Comparison of ENCODE assay signal across 22 cellular contexts in genomic region chr16:2122429-2122828, GRCh38. TPM values are rescaled to one million over a fixed set of nuclear protein-coding genes. Genes with fewer than 3 reads are reported as not detected.
DNase-seq lines count a peak whose midpoint lies in the region; ATAC-seq and TF ChIP-seq lines count a peak whose summit lies in the region.
"Had no signal": no experiment of that assay in that cellular context is flagged by ENCODE, and none has a peak within 500 bp of the region (broad histone marks: within the 10 kb centered on the region; RNA-seq: fewer than 3 reads in every experiment).

No MANE protein-coding gene starts in this region.

- intact Hi-C loops in heart left ventricle (cut with DNase I) (no loop called here), Right ventricle myocardium inferior (cut with DNase I) (loop anchor here (5.0 kb wide), 1 partner anchor 75 kb away; the partner anchor contains the start of genes NTHL1 and TSC2), ovary (cut with DNase I) (no loop called here)

- WGBS in heart left ventricle, 4 donors = 58 to 76% (median 71%) methylated on average over 11 to 17 of the region's 17 CpGs
- WGBS in esophagus, 2 donors = 61 to 71% methylated on average over 17 of the region's 17 CpGs
- WGBS in ovary, 3 donors = 78 to 93% (median 84%) methylated on average over 14 to 17 of the region's 17 CpGs
- WGBS in upper lobe of left lung, 2 donors = 96 to 100% methylated on average over 3 to 11 of the region's 17 CpGs

- TF ChIP-seq EP300 in ovary (IDR thresholded peaks at IDR 0.05) (no peak), upper lobe of left lung (IDR thresholded peaks at IDR 0.05) (no peak)

- H3K27ac Mint-ChIP-seq in stimulated activated naive CD8-positive, alpha-beta T cell treated with anti-CD3 and anti-CD28 coated beads, Interleukin-15, amount 100 ng/mL, for 72 hours = peak overlapping the region in 1 of 2 donors; percentile 82
- H3K27ac Mint-ChIP-seq in GM23338 = no peak overlapping the region
- H3K27ac Mint-ChIP-seq: activated CD4-positive, alpha-beta memory T cell treated with anti-CD3 and anti-CD28 coated beads for 36 hours; activated naive CD4-positive, alpha-beta T cell treated with anti-CD3 and anti-CD28 coated beads for 36 hours; activated T-cell treated with anti-CD3 and anti-CD28 coated beads, Interleukin-2, amount 50 U/mL, for 24 hours; effector memory CD8-positive, alpha-beta T cell; mesothelial cell of epicardium had no signal

- H3K27me3 ChIP-seq in heart left ventricle (no peaks in the 10 kb centered on the region), esophagus (ENCODE audit: control insufficient read depth in 1 of 2, insufficient read depth in 2 of 2, low read length in 2 of 2) (no peaks in the 10 kb centered on the region), ovary (no peaks in the 10 kb centered on the region), upper lobe of left lung (no peaks in the 10 kb centered on the region), GM23338 (ENCODE audit: insufficient read depth) (no peaks in the 10 kb centered on the region)
- H3K27me3 ChIP-seq: thyroid gland had no signal

- H3K36me3 ChIP-seq in heart left ventricle (peaks cover 0 to 1% (median 0%) of the 10 kb centered on the region in 9 donors), esophagus (ENCODE audit: control insufficient read depth in 2 of 2, insufficient read depth in 2 of 2, low read length in 1 of 2) (peaks cover 0 to 2% of the 10 kb centered on the region in 2 donors), ovary (no peaks in the 10 kb centered on the region), upper lobe of left lung (peaks cover 0 to 1% (median 0%) of the 10 kb centered on the region in 4 donors), GM23338 (ENCODE audit: insufficient read depth) (no peaks in the 10 kb centered on the region)
- H3K36me3 ChIP-seq: thyroid gland had no signal

- no peaks in the 10 kb centered on the region for H3F3A ChIP-seq in GM23338 (replicated peaks; ENCODE audit: low read depth)

- H2AFZ ChIP-seq in GM23338 = no peak overlapping the region

- no peaks in the 10 kb centered on the region for H3K9me2 ChIP-seq in GM23338 (ENCODE audit: insufficient read depth)

- H3K4me2 ChIP-seq in GM23338 = no peak overlapping the region

- H3K27me3 Mint-ChIP-seq in stimulated activated naive CD8-positive, alpha-beta T cell treated with anti-CD3 and anti-CD28 coated beads, Interleukin-15, amount 100 ng/mL, for 72 hours = no peaks in the 10 kb centered on the region
- H3K27me3 Mint-ChIP-seq in GM23338 (ENCODE audit: insufficient read depth, low read depth, poor library complexity) = peaks cover 5% of the 10 kb centered on the region
- H3K27me3 Mint-ChIP-seq: activated CD4-positive, alpha-beta memory T cell treated with anti-CD3 and anti-CD28 coated beads for 36 hours; activated T-cell treated with anti-CD3 and anti-CD28 coated beads, Interleukin-2, amount 50 U/mL, for 24 hours; effector memory CD8-positive, alpha-beta T cell had no signal

- H3K9me3 Mint-ChIP-seq in stimulated activated naive CD8-positive, alpha-beta T cell treated with anti-CD3 and anti-CD28 coated beads, Interleukin-15, amount 100 ng/mL, for 72 hours = no peaks in the 10 kb centered on the region
- H3K9me3 Mint-ChIP-seq in GM23338 = no peaks in the 10 kb centered on the region
- H3K9me3 Mint-ChIP-seq: activated CD4-positive, alpha-beta memory T cell treated with anti-CD3 and anti-CD28 coated beads for 36 hours; activated naive CD4-positive, alpha-beta T cell treated with anti-CD3 and anti-CD28 coated beads for 36 hours; activated T-cell treated with anti-CD3 and anti-CD28 coated beads, Interleukin-2, amount 50 U/mL, for 24 hours; effector memory CD8-positive, alpha-beta T cell; mesothelial cell of epicardium had no signal

- H3K4me3 Mint-ChIP-seq in stimulated activated naive CD8-positive, alpha-beta T cell treated with anti-CD3 and anti-CD28 coated beads, Interleukin-15, amount 100 ng/mL, for 72 hours = no peak overlapping the region
- no peak overlapping the region for H3K4me3 Mint-ChIP-seq in GM23338
- H3K4me3 Mint-ChIP-seq: activated CD4-positive, alpha-beta memory T cell treated with anti-CD3 and anti-CD28 coated beads for 36 hours; activated naive CD4-positive, alpha-beta T cell treated with anti-CD3 and anti-CD28 coated beads for 36 hours; activated T-cell treated with anti-CD3 and anti-CD28 coated beads, Interleukin-2, amount 50 U/mL, for 24 hours; effector memory CD8-positive, alpha-beta T cell; mesothelial cell of epicardium had no signal

- no peak for TF ChIP-seq POLR2A in heart left ventricle (IDR thresholded peaks at IDR 0.05)
- no peak for TF ChIP-seq POLR2A in ovary (IDR thresholded peaks at IDR 0.05)
- TF ChIP-seq POLR2A in upper lobe of left lung (IDR thresholded peaks at IDR 0.05) = no peak

- H3K9me3 ChIP-seq in heart left ventricle = no peaks in the 10 kb centered on the region
- no peaks in the 10 kb centered on the region for H3K9me3 ChIP-seq in esophagus (ENCODE audit: control insufficient read depth in 2 of 2, insufficient read depth in 1 of 2, low read depth in 1 of 2, low read length in 1 of 2)
- no peaks in the 10 kb centered on the region for H3K9me3 ChIP-seq in ovary
- H3K9me3 ChIP-seq in upper lobe of left lung = no peaks in the 10 kb centered on the region
- H3K9me3 ChIP-seq: thyroid gland had no signal

- H3K4me1 ChIP-seq in heart left ventricle (peaks cover 12 to 75% (median 57%) of the 10 kb centered on the region in 12 donors), esophagus (ENCODE audit: control insufficient read depth in 2 of 2, insufficient read depth in 2 of 2, low read length in 1 of 2) (peaks cover 8 to 40% of the 10 kb centered on the region in 2 donors), ovary (ENCODE audit: insufficient read depth) (peaks cover 26% of the 10 kb centered on the region), upper lobe of left lung (peaks cover 42 to 60% (median 49%) of the 10 kb centered on the region in 4 donors), GM23338 (ENCODE audit: insufficient read depth) (no peaks in the 10 kb centered on the region)

- TF ChIP-seq CTCF in heart left ventricle (IDR thresholded peaks at IDR 0.05) = no peak
- no peak for TF ChIP-seq CTCF in ovary (IDR thresholded peaks at IDR 0.05)
- TF ChIP-seq CTCF in upper lobe of left lung (IDR thresholded peaks at IDR 0.05) = no peak
- TF ChIP-seq CTCF in GM23338 (conservative IDR thresholded peaks at IDR 0.05; ENCODE audit: low read depth in 2 of 2) = no peak

- no peaks in the 10 kb centered on the region for H3K36me3 Mint-ChIP-seq in GM23338 (ENCODE audit: low read depth)
- H3K36me3 Mint-ChIP-seq: activated CD4-positive, alpha-beta memory T cell treated with anti-CD3 and anti-CD28 coated beads for 36 hours; mesothelial cell of epicardium had no signal

- no peak for DNase-seq in heart left ventricle
- no peak for DNase-seq in Right ventricle myocardium inferior (ENCODE audit: missing footprints)
- peak in 1 of 5 donors; percentile 36 for DNase-seq in ovary
- peak in 1 of 2 donors; percentile 70 for DNase-seq in upper lobe of left lung
- no peak for DNase-seq in stimulated activated naive CD8-positive, alpha-beta T cell treated with anti-CD3 and anti-CD28 coated beads, Interleukin-15, amount 100 ng/mL, for 72 hours
- no peak for DNase-seq in NK-92 (lab: John Stamatoyannopoulos, UW; ENCODE audit: unreplicated experiment)
- DNase-seq in GM23338 (ENCODE audit: low spot score) = no peak
- DNase-seq: 8988T; activated CD4-positive, alpha-beta memory T cell treated with anti-CD3 and anti-CD28 coated beads for 36 hours; activated naive CD4-positive, alpha-beta T cell treated with anti-CD3 and anti-CD28 coated beads for 36 hours; activated T-cell treated with anti-CD3 and anti-CD28 coated beads, Interleukin-2, amount 50 U/mL, for 24 hours; effector memory CD8-positive, alpha-beta T cell; GOT3; islet precursor cell; Kasumi-1; NCI-H1417 treated with DMSO at 0.1 percent for 48 hours; retina; T-helper 2 cell had no signal

- H3K4me3 ChIP-seq in heart left ventricle = peak overlapping the region in 6 of 12 donors; percentile 6 to 39 (median 25)
- no peak overlapping the region for H3K4me3 ChIP-seq in esophagus (ENCODE audit: low read depth in 1 of 2, low read length in 2 of 2)
- no peak overlapping the region for H3K4me3 ChIP-seq in ovary
- H3K4me3 ChIP-seq in upper lobe of left lung = no peak overlapping the region
- H3K4me3 ChIP-seq in GM23338 = no peak overlapping the region
- H3K4me3 ChIP-seq: thyroid gland had no signal

- ATAC-seq in heart left ventricle (no peak), Right ventricle myocardium inferior (no peak), upper lobe of left lung (ENCODE audit: low FRiP score in 2 of 2) (no peak), GM23338 (no peak)
- ATAC-seq in stimulated activated naive CD8-positive, alpha-beta T cell treated with anti-CD3 and anti-CD28 coated beads, Interleukin-15, amount 100 ng/mL, for 72 hours = no peak
- ATAC-seq: effector memory CD8-positive, alpha-beta T cell had no signal

- H4K20me1 ChIP-seq in GM23338 (replicated peaks; ENCODE audit: insufficient read depth) = no peaks in the 10 kb centered on the region

- H3K27ac ChIP-seq in heart left ventricle = peak overlapping the region in 11 of 12 donors; percentile 38 to 100 (median 98)
- H3K27ac ChIP-seq in esophagus (ENCODE audit: low read depth in 2 of 2, low read length in 1 of 2) = peak overlapping the region; percentile 54 to 81
- H3K27ac ChIP-seq in ovary = peak overlapping the region; percentile 38 to 96
- H3K27ac ChIP-seq in upper lobe of left lung = peak overlapping the region; percentile 47 to 91 (median 88)
- H3K27ac ChIP-seq in GM23338 (ENCODE audit: low read depth) = no peak overlapping the region
- H3K27ac ChIP-seq: VCaP had no signal

- peaks cover 42% of the 10 kb centered on the region for H3K4me1 Mint-ChIP-seq in stimulated activated naive CD8-positive, alpha-beta T cell treated with anti-CD3 and anti-CD28 coated beads, Interleukin-15, amount 100 ng/mL, for 72 hours
- H3K4me1 Mint-ChIP-seq in GM23338 = peaks cover 20% of the 10 kb centered on the region

- H3K79me2 ChIP-seq in GM23338 (replicated peaks; ENCODE audit: insufficient read depth) = peaks cover 31% of the 10 kb centered on the region

RNA-seq across cellular contexts. Expression of gene PKD1, which starts 13.3 kb away (rescaled TPM):
- total RNA-seq in heart left ventricle (100 to 1,000 TPM in 6 of 9 donors, 10 to 100 TPM in 3; 64.9 to 441 (median 110) TPM), Right ventricle myocardium inferior (85.8 TPM), ovary (100 to 1,000 TPM in 6 of 7 donors, 10 to 100 TPM in 1; 78.8 to 203 (median 145) TPM), upper lobe of left lung (100 to 1,000 TPM in 3 of 6 donors, 10 to 100 TPM in 3; 75.4 to 567 (median 106) TPM)
- polyA plus RNA-seq in heart left ventricle (100 to 1,000 TPM in 1 of 2 donors, 10 to 100 TPM in 1; 90.6 to 105 TPM), esophagus (10 to 100 TPM; 40.5 to 78.0 TPM), ovary (100 to 1,000 TPM in 1 of 2 donors, 1 to 10 TPM in 1; 8.7 to 113 TPM), GM23338 (2016; fragmentation: Nextera tagmentation; extraction: Ambion mirVana) (18.5 and 21.1 TPM in 2 replicates)
- 75.5 and 107 TPM in 2 replicates for total RNA-seq in GM23338 (2014; rRNA removed; shearing (Covaris generic))

RNA-seq across cellular contexts. Expression of gene RAB26, which starts 26.0 kb away (rescaled TPM):
- total RNA-seq in heart left ventricle (1 to 10 TPM in 4 of 9 donors, under 1 TPM in 5; 0.36 to 5.0 (median 0.75) TPM), Right ventricle myocardium inferior (0.87 TPM), ovary (under 1 TPM in 2 of 7 donors, not detected in 5; 0.12 to 0.80 TPM), upper lobe of left lung (1 to 10 TPM in 1 of 6 donors, under 1 TPM in 3, not detected in 2; 0.30 to 6.8 (median 0.85) TPM)
- polyA plus RNA-seq in heart left ventricle (1 to 10 TPM in 1 of 2 donors, under 1 TPM in 1; 0.28 to 3.3 TPM), esophagus (1 to 10 TPM; 1.1 to 4.7 TPM), ovary (under 1 TPM; 0.19 to 0.50 TPM), GM23338 (2016; fragmentation: Nextera tagmentation; extraction: Ambion mirVana) (8.7 and 11.6 TPM in 2 replicates)
- total RNA-seq in GM23338 (2014; rRNA removed; shearing (Covaris generic)) = 3.7 and 4.1 TPM in 2 replicates
- total RNA-seq: activated naive CD4-positive, alpha-beta T cell treated with anti-CD3 and anti-CD28 coated beads for 36 hours had no signal

RNA-seq across cellular contexts. Expression of gene TRAF7, which starts 33.2 kb away (rescaled TPM):
- total RNA-seq in heart left ventricle (10 to 100 TPM; 20.2 to 40.2 (median 27.0) TPM), Right ventricle myocardium inferior (27.3 TPM), ovary (10 to 100 TPM; 20.5 to 68.0 (median 48.0) TPM), upper lobe of left lung (10 to 100 TPM; 34.6 to 72.6 (median 52.9) TPM)
- polyA plus RNA-seq in heart left ventricle (10 to 100 TPM; 12.2 to 39.5 TPM), esophagus (10 to 100 TPM; 40.1 to 41.5 TPM), ovary (10 to 100 TPM; 13.3 to 26.3 TPM), GM23338 (2016; fragmentation: Nextera tagmentation; extraction: Ambion mirVana) (36.4 and 41.4 TPM in 2 replicates)
- 133 and 143 TPM in 2 replicates for total RNA-seq in GM23338 (2014; rRNA removed; shearing (Covaris generic))
